8 cellular contexts compared by ENCODE assay signal in genomic region chr21:34890724-34891609, GRCh38.
DNase-seq lines count a peak whose midpoint lies in the region; ATAC-seq and TF ChIP-seq lines count a peak whose summit lies in the region.

No MANE protein-coding gene starts in this region.

- TF ChIP-seq CTCF in type B pancreatic cell (conservative IDR thresholded peaks at IDR 0.05) = no peak
- no peak for TF ChIP-seq CTCF in gastroesophageal sphincter (IDR thresholded peaks at IDR 0.05)
- no peak for TF ChIP-seq CTCF in uterus (IDR thresholded peaks at IDR 0.05)

- POLR2A ChIA-PET in CD8-positive, alpha-beta memory T cell (lab: Charles Lee) = interaction anchor here (1.6 kb wide), 1 partner anchor 160 kb away, joined by 13 read pairs; no protein-coding TSS in a partner anchor

- no peaks in the 10 kb centered on the region for H3K36me3 ChIP-seq in CD8-positive, alpha-beta memory T cell (ENCODE audit: insufficient read depth, low read length)
- H3K36me3 ChIP-seq in gastroesophageal sphincter = no peaks in the 10 kb centered on the region
- no peaks in the 10 kb centered on the region for H3K36me3 ChIP-seq in uterus

- H3K36me3 Mint-ChIP-seq in CD8-positive, alpha-beta memory T cell = peaks cover 0 to 11% (median 0%) of the 10 kb centered on the region in 3 donors
- H3K36me3 Mint-ChIP-seq in dendritic cell treated with granulocyte-macrophage colony-stimulating factor and Interleukin-4, amounts not matched to agents 40 ng/mL and 50 ng/mL, for 4 days (ENCODE audit: low read depth) = peaks cover 39% of the 10 kb centered on the region
- H3K36me3 Mint-ChIP-seq in memory B cell (peaks cover 7% of the 10 kb centered on the region), type B pancreatic cell (no peaks in the 10 kb centered on the region)

- ATAC-seq in memory B cell (ENCODE audit: low read depth) = no peak
- ATAC-seq in gastroesophageal sphincter = no peak

- H3K4me3 Mint-ChIP-seq in CD8-positive, alpha-beta memory T cell = peak overlapping the region; percentile 50 to 94 (median 66)
- H3K4me3 Mint-ChIP-seq in dendritic cell treated with granulocyte-macrophage colony-stimulating factor and Interleukin-4, amounts not matched to agents 40 ng/mL and 50 ng/mL, for 4 days = peak overlapping the region; percentile 90
- H3K4me3 Mint-ChIP-seq in memory B cell (peak overlapping the region; percentile 66), type B pancreatic cell (peak overlapping the region; percentile 76)

- intact Hi-C loops in dendritic cell treated with granulocyte-macrophage colony-stimulating factor and Interleukin-4, amounts not matched to agents 40 ng/mL and 50 ng/mL, for 4 days (cut with micrococcal nuclease) = loop anchor here (2.0 to 5.0 kb wide), 4 partner anchors 76 to 1051 kb away; no protein-coding TSS in a partner anchor
- intact Hi-C loops in uterus (cut with DNase I; ENCODE audit: low total_unique reads) = no loop called here

- H3K27me3 Mint-ChIP-seq in CD8-positive, alpha-beta memory T cell = peaks cover 0 to 7% of the 10 kb centered on the region in 2 donors
- H3K27me3 Mint-ChIP-seq in dendritic cell treated with granulocyte-macrophage colony-stimulating factor and Interleukin-4, amounts not matched to agents 40 ng/mL and 50 ng/mL, for 4 days = no peaks in the 10 kb centered on the region
- no peaks in the 10 kb centered on the region for H3K27me3 Mint-ChIP-seq in memory B cell
- peaks cover 75% of the 10 kb centered on the region for H3K27me3 Mint-ChIP-seq in type B pancreatic cell

- no peak overlapping the region for H3K27ac ChIP-seq in CD8-positive, alpha-beta memory T cell (ENCODE audit: low read depth, low read length)
- H3K27ac ChIP-seq in gastroesophageal sphincter = peak overlapping the region in 1 of 4 donors; percentile 81
- H3K27ac ChIP-seq in uterus = no peak overlapping the region

- TF ChIP-seq EP300 in gastroesophageal sphincter (IDR thresholded peaks at IDR 0.05) = no peak

- TF ChIP-seq POLR2A in gastroesophageal sphincter (IDR thresholded peaks at IDR 0.05) (no peak), uterus (IDR thresholded peaks at IDR 0.05) (no peak)

- DNase-seq in CD8-positive, alpha-beta memory T cell = peak in 2 of 5 donors; percentile 4 to 47
- peak; percentile 47 for DNase-seq in NCI-H69 (lab: John Stamatoyannopoulos, UW)
- DNase-seq in memory B cell (ENCODE audit: low spot score in 2 of 2) = peak in 1 of 2 donors; percentile 34
- no peak for DNase-seq in type B pancreatic cell (ENCODE audit: extremely low spot score, unreplicated experiment)
- no peak for DNase-seq in AG20443 (ENCODE audit: low spot score)
- DNase-seq in uterus = no peak

- no peaks in the 10 kb centered on the region for H3K27me3 ChIP-seq in CD8-positive, alpha-beta memory T cell (ENCODE audit: insufficient read depth, low read length, poor library complexity, severe bottlenecking)
- H3K27me3 ChIP-seq in gastroesophageal sphincter = peaks cover 78% of the 10 kb centered on the region
- peaks cover 11 to 34% of the 10 kb centered on the region in 2 donors for H3K27me3 ChIP-seq in uterus

- H3K9me3 ChIP-seq in CD8-positive, alpha-beta memory T cell (ENCODE audit: low read length) = no peaks in the 10 kb centered on the region
- H3K9me3 ChIP-seq in gastroesophageal sphincter = no peaks in the 10 kb centered on the region
- no peaks in the 10 kb centered on the region for H3K9me3 ChIP-seq in uterus

- peak overlapping the region in 3 of 8 donors; percentile 72 to 78 (median 73) for H3K27ac Mint-ChIP-seq in CD8-positive, alpha-beta memory T cell
- peak overlapping the region; percentile 97 for H3K27ac Mint-ChIP-seq in dendritic cell treated with granulocyte-macrophage colony-stimulating factor and Interleukin-4, amounts not matched to agents 40 ng/mL and 50 ng/mL, for 4 days
- H3K27ac Mint-ChIP-seq in memory B cell (no peak overlapping the region), type B pancreatic cell (peak overlapping the region; percentile 39)

- H3K9me3 Mint-ChIP-seq in CD8-positive, alpha-beta memory T cell = no peaks in the 10 kb centered on the region
- H3K9me3 Mint-ChIP-seq in dendritic cell treated with granulocyte-macrophage colony-stimulating factor and Interleukin-4, amounts not matched to agents 40 ng/mL and 50 ng/mL, for 4 days = no peaks in the 10 kb centered on the region
- no peaks in the 10 kb centered on the region for H3K9me3 Mint-ChIP-seq in memory B cell
- peaks cover 1% of the 10 kb centered on the region for H3K9me3 Mint-ChIP-seq in type B pancreatic cell

- peaks cover 49 to 70% (median 63%) of the 10 kb centered on the region in 3 donors for H3K4me1 Mint-ChIP-seq in CD8-positive, alpha-beta memory T cell
- peaks cover 17% of the 10 kb centered on the region for H3K4me1 Mint-ChIP-seq in dendritic cell treated with granulocyte-macrophage colony-stimulating factor and Interleukin-4, amounts not matched to agents 40 ng/mL and 50 ng/mL, for 4 days (ENCODE audit: low read depth)
- peaks cover 14% of the 10 kb centered on the region for H3K4me1 Mint-ChIP-seq in memory B cell
- peaks cover 13% of the 10 kb centered on the region for H3K4me1 Mint-ChIP-seq in type B pancreatic cell (ENCODE audit: unreplicated experiment)

- peaks cover 35% of the 10 kb centered on the region for H3K4me1 ChIP-seq in CD8-positive, alpha-beta memory T cell (ENCODE audit: insufficient read depth, low read length)
- H3K4me1 ChIP-seq in gastroesophageal sphincter = peaks cover 0 to 53% (median 17%) of the 10 kb centered on the region in 3 donors
- H3K4me1 ChIP-seq in uterus = peaks cover 0 to 12% of the 10 kb centered on the region in 2 donors

- CTCF ChIA-PET in CD8-positive, alpha-beta memory T cell (lab: Charles Lee) = interaction anchor here (0.7 to 5.6 kb wide), 12 partner anchors 7 to 509 kb away, joined by 3 to 83 read pairs (median 8); partner anchors contain the start of gene RUNX1

- 0 to 14% methylated on average over 3 to 8 of the region's 60 CpGs for WGBS in gastroesophageal sphincter (ENCODE audit: low coverage in 1 of 2), 2 donors

- H3K4me3 ChIP-seq in CD8-positive, alpha-beta memory T cell (ENCODE audit: low read length) = no peak overlapping the region
- peak overlapping the region in 1 of 2 donors; percentile 77 for H3K4me3 ChIP-seq in gastroesophageal sphincter
- H3K4me3 ChIP-seq in uterus = no peak overlapping the region
